8 cellular contexts compared by ENCODE assay signal in the genomic region with DNA sequence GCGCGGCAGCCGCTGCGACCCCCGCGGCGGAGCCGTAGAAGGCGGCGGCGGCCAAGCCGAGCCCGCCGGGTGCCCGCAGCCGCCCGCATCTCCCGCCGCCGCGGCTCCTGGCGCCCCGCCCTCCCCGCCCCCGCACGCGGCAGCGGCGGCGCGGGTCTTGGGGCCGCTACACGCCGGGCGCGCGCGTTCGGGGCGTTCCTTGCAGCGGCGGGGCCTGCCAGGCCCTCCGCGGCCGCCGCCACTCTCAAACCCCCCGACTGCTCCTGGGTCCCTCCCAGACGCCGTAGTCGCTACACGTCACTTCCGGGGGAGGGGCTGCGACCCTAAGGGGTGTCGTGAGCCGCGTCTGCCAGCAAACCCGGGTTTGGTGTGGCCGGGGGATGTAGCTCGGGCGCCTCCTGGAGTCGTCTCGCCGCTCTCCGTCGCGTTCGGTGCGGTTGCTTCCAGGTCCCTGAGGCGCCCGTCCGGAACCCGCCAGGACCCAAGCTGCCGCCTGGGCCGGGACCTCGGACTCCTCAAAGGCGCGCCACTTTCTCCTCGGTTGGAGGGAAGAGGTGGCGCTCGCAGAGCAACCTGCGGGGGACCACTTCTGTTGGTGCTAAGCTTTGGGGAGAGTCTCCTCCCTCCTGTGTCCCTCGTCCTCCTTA. TPM values are rescaled to one million over a fixed set of nuclear protein-coding genes. Genes with fewer than 3 reads are reported as not detected.
DNase-seq lines count a peak whose midpoint lies in the region; ATAC-seq and TF ChIP-seq lines count a peak whose summit lies in the region.

A gene with protein sequence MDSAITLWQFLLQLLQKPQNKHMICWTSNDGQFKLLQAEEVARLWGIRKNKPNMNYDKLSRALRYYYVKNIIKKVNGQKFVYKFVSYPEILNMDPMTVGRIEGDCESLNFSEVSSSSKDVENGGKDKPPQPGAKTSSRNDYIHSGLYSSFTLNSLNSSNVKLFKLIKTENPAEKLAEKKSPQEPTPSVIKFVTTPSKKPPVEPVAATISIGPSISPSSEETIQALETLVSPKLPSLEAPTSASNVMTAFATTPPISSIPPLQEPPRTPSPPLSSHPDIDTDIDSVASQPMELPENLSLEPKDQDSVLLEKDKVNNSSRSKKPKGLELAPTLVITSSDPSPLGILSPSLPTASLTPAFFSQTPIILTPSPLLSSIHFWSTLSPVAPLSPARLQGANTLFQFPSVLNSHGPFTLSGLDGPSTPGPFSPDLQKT (minus strand): TSS at position 285 of the 647 bp plus-strand sequence. CDS start 8,129 bp downstream, outside the sequence.

- peak; percentile 26 to 72 (median 67) for TF ChIP-seq CTCF in vagina (IDR thresholded peaks at IDR 0.05)

- H3K4me1 ChIP-seq in right cardiac atrium (ENCODE audit: control insufficient read depth, insufficient read depth, low read length) (no peaks in the 10 kb centered on the region), vagina (peaks cover 62% of the 10 kb centered on the region)

- H3K9me3 ChIP-seq in right cardiac atrium (ENCODE audit: control insufficient read depth, low read length) (no peaks in the 10 kb centered on the region), vagina (no peaks in the 10 kb centered on the region)

- peak; percentile 79 for ATAC-seq in GM18498 (IDR thresholded peaks at IDR 0.05; ENCODE audit: unreplicated experiment)
- peak; percentile 69 for ATAC-seq in HG02938 (IDR thresholded peaks at IDR 0.05; ENCODE audit: unreplicated experiment)
- peak; percentile 98 to 99 for ATAC-seq in right cardiac atrium

- under 1% methylated on average over 82 of the region's 82 CpGs for WGBS in right cardiac atrium

- H3K36me3 ChIP-seq in vagina = no peaks in the 10 kb centered on the region

- H3K27me3 ChIP-seq in right cardiac atrium (ENCODE audit: control insufficient read depth, insufficient read depth) = no peaks in the 10 kb centered on the region
- H3K27me3 ChIP-seq in vagina = no peaks in the 10 kb centered on the region

- peak in 1 of 2 donors; percentile 88 for TF ChIP-seq POLR2A in vagina (IDR thresholded peaks at IDR 0.05)

- peak within 1 kb of the TSS; percentile 100 for H3K27ac ChIP-seq in right cardiac atrium (ENCODE audit: low read length)
- peak within 1 kb of the TSS; percentile 98 for H3K27ac ChIP-seq in vagina

- peak; percentile 100 for DNase-seq in NCI-H187 (lab: John Stamatoyannopoulos, UW)
- peak; percentile 98 to 99 (median 99) for DNase-seq in T-helper 2 cell
- peak; percentile 84 to 99 (median 96) for DNase-seq in anterior cingulate cortex (lab: John Stamatoyannopoulos, UW)
- DNase-seq in right cardiac atrium = peak; percentile 99 to 100 (median 100)
- peak; percentile 98 for DNase-seq in putamen (ENCODE audit: low spot score)
- DNase-seq in vagina (ENCODE audit: extremely low spot score in 2 of 2) = peak in 1 of 2 donors; percentile 99

- intact Hi-C loops in right cardiac atrium (cut with DNase I) (loop anchor here in 3 of 4 donors (5.0 to 10.0 kb wide), 3 partner anchors 35 to 97 kb away; no protein-coding TSS in a partner anchor), vagina (cut with DNase I) (loop anchor here (5.0 kb wide), 1 partner anchor 35 kb away; no protein-coding TSS in a partner anchor)

- H3K4me3 ChIP-seq in right cardiac atrium (ENCODE audit: low read length) (peak within 1 kb of the TSS; percentile 100), vagina (peak within 1 kb of the TSS; percentile 76 to 86)

RNA-seq across cellular contexts. Expression of the gene that starts here (rescaled TPM):
- 10 to 100 TPM; 39.7 to 45.0 (median 43.2) TPM for total RNA-seq in right cardiac atrium
- 6.3 TPM for polyA plus RNA-seq in right cardiac atrium
- total RNA-seq in vagina = 24.1 TPM
